13 cellular contexts compared by ENCODE assay signal in genomic region chr3:24492971-24493551, GRCh38. TPM values are rescaled to one million over a fixed set of nuclear protein-coding genes. Genes with fewer than 3 reads are reported as not detected.
DNase-seq lines count a peak whose midpoint lies in the region; ATAC-seq, FAIRE-seq and TF ChIP-seq lines count a peak whose summit lies in the region.
"Had no signal": no experiment of that assay in that cellular context is flagged by ENCODE, and none has a peak within 500 bp of the region (broad histone marks: within the 10 kb centered on the region; RNA-seq: fewer than 3 reads in every experiment).

No MANE protein-coding gene starts in this region.

- CTCF ChIA-PET in activated B cell treated with CpG ODN at 0.5 μM for 24 hours (lab: Charles Lee) = no interaction called here

- H3K9me3 ChIP-seq in HAP-1 (no peaks in the 10 kb centered on the region), iPS-18a (ENCODE audit: control insufficient read depth, low read depth, low read length) (no peaks in the 10 kb centered on the region), small intestine (ENCODE audit: control insufficient read depth, low read depth) (no peaks in the 10 kb centered on the region)
- H3K9me3 ChIP-seq: SK-N-SH had no signal

- intact Hi-C loops in activated B cell treated with CpG ODN at 0.5 μM for 24 hours (cut with micrococcal nuclease) = loop anchor here (10.0 kb wide), 3 partner anchors 578 to 1292 kb away; partner anchors contain the start of genes NGLY1, NKIRAS1 and RPL15

- H3K36me3 Mint-ChIP-seq in activated B cell treated with CpG ODN at 0.5 μM for 24 hours (ENCODE audit: low read depth) = no peaks in the 10 kb centered on the region
- H3K36me3 Mint-ChIP-seq in activated T-helper 17 cell treated with anti-CD3 and anti-CD28 coated beads, Interleukin-2, amount 50 U/mL, for 72 hours (ENCODE audit: low read depth) = no peaks in the 10 kb centered on the region

- peak overlapping the region; percentile 48 for H3K4me3 Mint-ChIP-seq in activated B cell treated with CpG ODN at 0.5 μM for 24 hours
- H3K4me3 Mint-ChIP-seq in activated T-helper 17 cell treated with anti-CD3 and anti-CD28 coated beads, Interleukin-2, amount 50 U/mL, for 72 hours = no peak overlapping the region

- no peaks in the 10 kb centered on the region for H3K36me3 ChIP-seq in HAP-1 (replicated peaks)
- H3K36me3 ChIP-seq in iPS-18a (ENCODE audit: control insufficient read depth, low read depth, low read length) = no peaks in the 10 kb centered on the region
- H3K36me3 ChIP-seq in small intestine (ENCODE audit: control insufficient read depth in 2 of 2, insufficient read depth in 2 of 2, low read length in 2 of 2) = no peaks in the 10 kb centered on the region

- peaks cover 33% of the 10 kb centered on the region for H3K27me3 Mint-ChIP-seq in activated B cell treated with CpG ODN at 0.5 μM for 24 hours
- peaks cover 31% of the 10 kb centered on the region for H3K27me3 Mint-ChIP-seq in activated T-helper 17 cell treated with anti-CD3 and anti-CD28 coated beads, Interleukin-2, amount 50 U/mL, for 72 hours

- in situ Hi-C loops in HAP-1 (cut with MboI; ENCODE audit: low sequenced_read_pairs) = loop anchor here (10.0 to 25.0 kb wide), 2 partner anchors 228 to 506 kb away; no protein-coding TSS in a partner anchor

- no peak for FAIRE-seq in small intestine (lab: Jason Lieb, UNC)

- H3K9me3 Mint-ChIP-seq in activated B cell treated with CpG ODN at 0.5 μM for 24 hours = no peaks in the 10 kb centered on the region
- H3K9me3 Mint-ChIP-seq in activated T-helper 17 cell treated with anti-CD3 and anti-CD28 coated beads, Interleukin-2, amount 50 U/mL, for 72 hours = peaks cover 3% of the 10 kb centered on the region
- H3K9me3 Mint-ChIP-seq: dendritic cell treated with granulocyte-macrophage colony-stimulating factor and Interleukin-4, amounts not matched to agents 40 ng/mL and 50 ng/mL, for 4 days had no signal

- H3K27me3 ChIP-seq in HAP-1 (ENCODE audit: low read depth) (no peaks in the 10 kb centered on the region), iPS-18a (ENCODE audit: control insufficient read depth, insufficient read depth, low read length) (peaks cover 65% of the 10 kb centered on the region), small intestine (ENCODE audit: control insufficient read depth in 2 of 2, insufficient read depth in 2 of 2, low read length in 2 of 2) (peaks cover 0 to 2% of the 10 kb centered on the region in 2 donors)

- no peak for ATAC-seq in activated B cell treated with CpG ODN at 0.5 μM for 24 hours (ENCODE audit: low read depth)
- ATAC-seq in activated T-helper 17 cell treated with anti-CD3 and anti-CD28 coated beads, Interleukin-2, amount 50 U/mL, for 72 hours (replicated peaks) = no peak
- no peak for ATAC-seq in GM19452 (IDR thresholded peaks at IDR 0.05; ENCODE audit: unreplicated experiment)

- POLR2A ChIA-PET in activated B cell treated with CpG ODN at 0.5 μM for 24 hours (lab: Charles Lee) = no interaction called here

- H3K4me3 ChIP-seq in HAP-1 (peak overlapping the region; percentile 67), iPS-18a (ENCODE audit: low read length) (peak overlapping the region; percentile 74), small intestine (ENCODE audit: low read depth in 1 of 2, low read length in 2 of 2) (peak overlapping the region in 1 of 2 donors; percentile 82)

- TF ChIP-seq CTCF in activated B cell treated with CpG ODN at 0.5 μM for 24 hours (IDR thresholded peaks at IDR 0.05) (no peak), GM20000 (IDR thresholded peaks at IDR 0.05; ENCODE audit: extremely low read depth, missing control alignments) (no peak)

- H3K4me1 ChIP-seq in HAP-1 (peaks cover 28% of the 10 kb centered on the region), iPS-18a (ENCODE audit: control insufficient read depth, low read depth, low read length) (peaks cover 36% of the 10 kb centered on the region), small intestine (ENCODE audit: control insufficient read depth in 2 of 2, insufficient read depth in 1 of 2, low read depth in 1 of 2, low read length in 1 of 2) (peaks cover 3% of the 10 kb centered on the region in 2 donors)

- H3K4me1 Mint-ChIP-seq in activated B cell treated with CpG ODN at 0.5 μM for 24 hours = peaks cover 15% of the 10 kb centered on the region
- H3K4me1 Mint-ChIP-seq in activated T-helper 17 cell treated with anti-CD3 and anti-CD28 coated beads, Interleukin-2, amount 50 U/mL, for 72 hours = no peaks in the 10 kb centered on the region

- H3K27ac Mint-ChIP-seq in activated B cell treated with CpG ODN at 0.5 μM for 24 hours = no peak overlapping the region
- no peak overlapping the region for H3K27ac Mint-ChIP-seq in activated T-helper 17 cell treated with anti-CD3 and anti-CD28 coated beads, Interleukin-2, amount 50 U/mL, for 72 hours

- no peak for DNase-seq in HAP-1 (ENCODE audit: low spot score in 2 of 2)
- DNase-seq in activated B cell treated with CpG ODN at 0.5 μM for 24 hours = no peak
- DNase-seq in small intestine = peak; percentile 15
- DNase-seq in GM20000 (ENCODE audit: low spot score) = no peak
- DNase-seq in activated T-cell treated with anti-CD3 and anti-CD28 coated beads, Interleukin-2, amount 50 U/mL, for 48 hours = no peak
- DNase-seq: activated CD4-positive, alpha-beta T cell treated with anti-CD3 and anti-CD28 coated beads, Interleukin-2, amount 50 U/mL, for 1 hour; activated naive CD4-positive, alpha-beta T cell treated with Interleukin-2 at 50 U/mL for 16 hours; NCI-H524 treated with DMSO at 0.1 percent for 48 hours had no signal

- H3K9ac ChIP-seq in iPS-18a (ENCODE audit: low read length) = peak overlapping the region; percentile 19
- H3K9ac ChIP-seq: SK-N-SH had no signal

- WGBS in small intestine, 3 donors = 30 to 50% (median 46%) methylated on average over 4 of the region's 4 CpGs

- H3K27ac ChIP-seq in iPS-18a (ENCODE audit: low read length) (no peak overlapping the region), small intestine (ENCODE audit: low read depth in 1 of 2, low read length in 1 of 2) (no peak overlapping the region)

RNA-seq across cellular contexts. Expression of gene THRB, which starts 1.6 kb away (rescaled TPM):
- total RNA-seq in activated B cell treated with CpG ODN at 0.5 μM for 24 hours = 0.31 and 0.86 TPM in 2 replicates
- polyA plus RNA-seq in small intestine = 1 to 10 TPM; 3.2 to 5.4 (median 3.3) TPM
- not detected for total RNA-seq in activated T-helper 17 cell treated with anti-CD3 and anti-CD28 coated beads, Interleukin-2, amount 50 U/mL, for 72 hours
